10 cellular contexts compared by ENCODE assay signal in genomic region chr5:150297934-150298595, GRCh38. TPM values are rescaled to one million over a fixed set of nuclear protein-coding genes. Genes with fewer than 3 reads are reported as not detected.
"Had no signal": no experiment of that assay in that cellular context is flagged by ENCODE, and none has a peak within 500 bp of the region (broad histone marks: within the 10 kb centered on the region; RNA-seq: fewer than 3 reads in every experiment).

No MANE protein-coding gene starts in this region.

- ATAC-seq: stimulated activated naive B cell treated with anti-CD40 and anti-IgM and Interleukin-4, amounts not matched to agents 10 μg/mL and 1 μg/mL and 100 μg/mL, for 72 hours had no signal

- H3K27me3 ChIP-seq: foreskin keratinocyte had no signal

- DNase-seq: activated effector memory CD4-positive, alpha-beta T cell treated with Interleukin-2 at 50 U/mL for 16 hours; activated T-cell treated with anti-CD3 and anti-CD28 coated beads, Interleukin-2, amount 50 U/mL, for 1 hour; dermis blood vessel endothelial cell; erythroblast; foreskin keratinocyte; small intestine; stimulated activated naive B cell treated with anti-CD40 and anti-IgM and Interleukin-4, amounts not matched to agents 10 μg/mL and 1 μg/mL and 100 μg/mL, for 72 hours; upper lobe of left lung had no signal

- H3K36me3 ChIP-seq: upper lobe of left lung had no signal

- H3K4me3 ChIP-seq: upper lobe of left lung had no signal

- FAIRE-seq: small intestine had no signal

- H3K9me3 ChIP-seq: upper lobe of left lung had no signal

RNA-seq across cellular contexts. Expression of gene ARSI, which starts 4.6 kb away (rescaled TPM):
- total RNA-seq: T-helper 2 cell treated with Interferon-gamma antibody and Interleukin-4, amounts not matched to agents 100 ng/mL and 5 ng/mL, for 36 hours had no signal

RNA-seq across cellular contexts. Expression of gene CAMK2A, which starts 8.5 kb away (rescaled TPM):
- total RNA-seq: dermis blood vessel endothelial cell; osteocyte; T-helper 2 cell treated with Interferon-gamma antibody and Interleukin-4, amounts not matched to agents 100 ng/mL and 5 ng/mL, for 36 hours had no signal
- polyA plus RNA-seq: foreskin keratinocyte had no signal
